ENCODE assay signal across 10 cellular contexts in genomic region chr5:141529002-141529401, GRCh38. TPM values are rescaled to one million over a fixed set of nuclear protein-coding genes. Genes with fewer than 3 reads are reported as not detected.
A peak's percentile ranks its signal among the peaks of the same experiment; 100 is the strongest.
DNase-seq lines count a peak whose midpoint lies in the region; ATAC-seq and TF ChIP-seq lines count a peak whose summit lies in the region.
"Had no signal": no experiment of that assay in that cellular context is flagged by ENCODE, and none has a peak within 500 bp of the region (broad histone marks: within the 10 kb centered on the region; RNA-seq: fewer than 3 reads in every experiment).

No MANE protein-coding gene starts in this region.

- DNase-seq in GM10266 (ENCODE audit: extremely low spot score) (peak; percentile 25), cardiac fibroblast (ENCODE audit: low read depth in 2 of 2) (peak; percentile 56 to 76), omental fat pad (ENCODE audit: low spot score) (no peak), cortex of kidney (lab: John Stamatoyannopoulos, UW) (no peak), cerebellar cortex (ENCODE audit: low spot score) (no peak), C1 segment of cervical spinal cord (lab: John Stamatoyannopoulos, UW) (no peak), anterior cingulate cortex (lab: John Stamatoyannopoulos, UW) (no peak)
- DNase-seq: stimulated activated CD4-positive, alpha-beta T cell treated with anti-CD3 and anti-CD28 coated beads, Interleukin-15, amount 100 ng/mL, for 24 hours had no signal

- TF ChIP-seq CTCF in GM10266 (IDR thresholded peaks at IDR 0.05; ENCODE audit: control insufficient read depth, insufficient read depth, low read depth, missing control alignments) = no peak
- TF ChIP-seq CTCF in cardiac fibroblast (IDR thresholded peaks at IDR 0.05; ENCODE audit: low read depth, low read length) = no peak
- no peak for TF ChIP-seq CTCF in omental fat pad (IDR thresholded peaks at IDR 0.05)

- ATAC-seq in HG02763 (IDR thresholded peaks at IDR 0.05; ENCODE audit: unreplicated experiment) = peak; percentile 42
- ATAC-seq in omental fat pad (ENCODE audit: low FRiP score) = peak; percentile 66

- no peak overlapping the region for H3K4me3 ChIP-seq in cardiac fibroblast (replicated peaks in 1 of 2; ENCODE audit: low read depth in 2 of 2, low read length in 2 of 2)

RNA-seq across cellular contexts. Expression of gene PCDHGC5, which starts 40.1 kb away (rescaled TPM):
- 1 to 10 TPM; 1.1 to 3.2 (median 2.1) TPM for total RNA-seq in omental fat pad
- total RNA-seq: activated CD8-positive, alpha-beta memory T cell treated with anti-CD3 and anti-CD28 coated beads for 36 hours had no signal

RNA-seq across cellular contexts. Expression of gene PCDHGC4, which starts 44.2 kb away (rescaled TPM):
- 1 to 10 TPM; 1.5 to 4.1 (median 3.5) TPM for total RNA-seq in omental fat pad
- total RNA-seq: activated CD8-positive, alpha-beta memory T cell treated with anti-CD3 and anti-CD28 coated beads for 36 hours had no signal

RNA-seq across cellular contexts. Expression of gene PCDHGC3, which starts 53.2 kb away (rescaled TPM):
- total RNA-seq in omental fat pad = 10 to 100 TPM; 34.8 to 83.1 (median 41.9) TPM

Comparison
In these comparisons a context has a peak if more than half of its experiments do, and no peak if none do; other contexts are left out.
1. DNase-seq: peak in GM10266 (single experiment) and cardiac fibroblast (2 of 2); none in omental fat pad (single experiment), cortex of kidney (single experiment), cerebellar cortex (single experiment), C1 segment of cervical spinal cord (0 of 14) and anterior cingulate cortex (0 of 58).